Comparison of ENCODE assay signal across 8 cellular contexts in the genomic region with DNA sequence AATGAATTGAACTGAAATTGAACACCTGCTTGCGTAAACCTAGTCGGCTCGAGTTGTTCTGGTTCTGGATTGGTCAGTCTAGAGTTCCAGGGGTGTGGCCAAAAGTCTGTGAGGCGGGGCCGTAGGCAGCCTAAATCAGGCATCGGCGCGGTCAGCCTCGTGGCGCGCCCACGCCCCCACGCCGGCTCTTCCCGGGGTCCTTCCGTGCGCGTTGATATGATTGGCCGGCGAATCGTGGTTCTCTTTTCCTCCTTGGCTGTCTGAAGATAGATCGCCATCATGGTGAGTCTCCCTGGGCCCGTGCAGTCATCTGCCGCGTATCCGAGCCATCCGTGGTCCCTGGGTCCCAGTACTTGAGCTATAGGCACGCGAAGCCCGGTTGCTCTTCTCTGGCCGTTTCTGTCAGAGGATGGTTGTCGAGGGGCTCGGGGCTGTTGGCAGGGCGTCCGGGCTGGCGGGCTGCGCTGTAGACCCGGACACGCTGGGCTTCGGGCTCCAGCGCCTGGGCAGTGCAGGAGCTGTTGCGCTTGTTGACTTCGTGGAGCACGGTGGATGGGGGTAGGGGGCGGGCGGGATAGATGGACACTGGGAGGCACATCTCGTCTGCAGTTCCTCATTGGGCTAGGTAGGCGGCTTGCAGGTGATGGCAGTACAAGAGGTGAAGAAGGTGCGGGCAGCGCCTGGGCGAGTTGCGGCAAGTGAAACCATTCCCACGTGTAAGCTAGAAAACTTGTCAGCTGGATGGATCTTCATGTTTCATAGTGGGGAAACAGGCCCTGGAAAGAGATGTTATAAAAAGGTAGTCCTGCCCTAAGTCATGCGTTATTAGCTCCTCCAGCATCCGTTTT. TPM values are rescaled to one million over a fixed set of nuclear protein-coding genes. Genes with fewer than 3 reads are reported as not detected.
DNase-seq lines count a peak whose midpoint lies in the region; ATAC-seq lines count a peak whose summit lies in the region.

A gene (plus strand): TSS at position 241 of the 848 bp plus-strand sequence. CDS start 39 bp downstream, at position 280.

- peak within 1 kb of the TSS; percentile 88 for H3K4me3 Mint-ChIP-seq in dendritic cell treated with granulocyte-macrophage colony-stimulating factor and Interleukin-4, amounts not matched to agents 40 ng/mL and 50 ng/mL, for 4 days

- intact Hi-C loops in dendritic cell treated with granulocyte-macrophage colony-stimulating factor and Interleukin-4, amounts not matched to agents 40 ng/mL and 50 ng/mL, for 4 days (cut with micrococcal nuclease), result no loop called here

- peaks cover 43% of the 10 kb centered on the region for H3K4me1 Mint-ChIP-seq in dendritic cell treated with granulocyte-macrophage colony-stimulating factor and Interleukin-4, amounts not matched to agents 40 ng/mL and 50 ng/mL, for 4 days (ENCODE audit: low read depth)

- DNase-seq in C1 segment of cervical spinal cord (lab: John Stamatoyannopoulos, UW) (peak; percentile 49 to 96 (median 88)), NCI-H748 treated with DMSO at 0.1 percent for 48 hours (lab: John Stamatoyannopoulos, UW) (peak; percentile 91), left lobe of liver (ENCODE audit: low spot score) (peak; percentile 97)
- DNase-seq in activated CD4-positive, alpha-beta T cell treated with anti-CD3 and anti-CD28 coated beads, Interleukin-2, amount 50 U/mL, for 24 hours (ENCODE audit: low read depth in 1 of 2, low spot score in 1 of 2), result peak; percentile 88 to 95
- DNase-seq in stimulated activated CD4-positive, alpha-beta T cell treated with anti-CD3 and anti-CD28 coated beads, Interleukin-2, amount 100 ng/mL, for 4 hours (ENCODE audit: low read depth), result peak; percentile 92

- peak; percentile 66 for ATAC-seq in GM19372 (IDR thresholded peaks at IDR 0.05; ENCODE audit: low read depth, unreplicated experiment)
- ATAC-seq in HG03558 (IDR thresholded peaks at IDR 0.05; ENCODE audit: extremely low read depth, unreplicated experiment), result peak; percentile 68
- peak; percentile 88 for ATAC-seq in left lobe of liver

- no peaks in the 10 kb centered on the region for H3K9me3 Mint-ChIP-seq in dendritic cell treated with granulocyte-macrophage colony-stimulating factor and Interleukin-4, amounts not matched to agents 40 ng/mL and 50 ng/mL, for 4 days

- peaks cover 57% of the 10 kb centered on the region for H3K36me3 Mint-ChIP-seq in dendritic cell treated with granulocyte-macrophage colony-stimulating factor and Interleukin-4, amounts not matched to agents 40 ng/mL and 50 ng/mL, for 4 days (ENCODE audit: low read depth)

- no peaks in the 10 kb centered on the region for H3K27me3 Mint-ChIP-seq in dendritic cell treated with granulocyte-macrophage colony-stimulating factor and Interleukin-4, amounts not matched to agents 40 ng/mL and 50 ng/mL, for 4 days

- peak within 1 kb of the TSS; percentile 82 for H3K27ac Mint-ChIP-seq in dendritic cell treated with granulocyte-macrophage colony-stimulating factor and Interleukin-4, amounts not matched to agents 40 ng/mL and 50 ng/mL, for 4 days

RNA-seq across cellular contexts. Expression of the gene that starts here (rescaled TPM):
- 398 TPM for total RNA-seq in left lobe of liver

Comparison
In these comparisons a context has a peak if more than half of its experiments do, and no peak if none do; other contexts are left out.
1. Peak in every context shown above with its lines: DNase-seq and ATAC-seq.